ENCODE assay signal across 1 cellular context in genomic region chr15:42605281-42605744, GRCh38.
TF ChIP-seq lines count a peak whose summit lies in the region.

No MANE protein-coding gene starts in this region.

TF ChIP-seq in GM23338, 12 proteins besides CTCF, POLR2A, EP300 and RAD21 (continued from another document):
- TF ChIP-seq, protein P1, sequence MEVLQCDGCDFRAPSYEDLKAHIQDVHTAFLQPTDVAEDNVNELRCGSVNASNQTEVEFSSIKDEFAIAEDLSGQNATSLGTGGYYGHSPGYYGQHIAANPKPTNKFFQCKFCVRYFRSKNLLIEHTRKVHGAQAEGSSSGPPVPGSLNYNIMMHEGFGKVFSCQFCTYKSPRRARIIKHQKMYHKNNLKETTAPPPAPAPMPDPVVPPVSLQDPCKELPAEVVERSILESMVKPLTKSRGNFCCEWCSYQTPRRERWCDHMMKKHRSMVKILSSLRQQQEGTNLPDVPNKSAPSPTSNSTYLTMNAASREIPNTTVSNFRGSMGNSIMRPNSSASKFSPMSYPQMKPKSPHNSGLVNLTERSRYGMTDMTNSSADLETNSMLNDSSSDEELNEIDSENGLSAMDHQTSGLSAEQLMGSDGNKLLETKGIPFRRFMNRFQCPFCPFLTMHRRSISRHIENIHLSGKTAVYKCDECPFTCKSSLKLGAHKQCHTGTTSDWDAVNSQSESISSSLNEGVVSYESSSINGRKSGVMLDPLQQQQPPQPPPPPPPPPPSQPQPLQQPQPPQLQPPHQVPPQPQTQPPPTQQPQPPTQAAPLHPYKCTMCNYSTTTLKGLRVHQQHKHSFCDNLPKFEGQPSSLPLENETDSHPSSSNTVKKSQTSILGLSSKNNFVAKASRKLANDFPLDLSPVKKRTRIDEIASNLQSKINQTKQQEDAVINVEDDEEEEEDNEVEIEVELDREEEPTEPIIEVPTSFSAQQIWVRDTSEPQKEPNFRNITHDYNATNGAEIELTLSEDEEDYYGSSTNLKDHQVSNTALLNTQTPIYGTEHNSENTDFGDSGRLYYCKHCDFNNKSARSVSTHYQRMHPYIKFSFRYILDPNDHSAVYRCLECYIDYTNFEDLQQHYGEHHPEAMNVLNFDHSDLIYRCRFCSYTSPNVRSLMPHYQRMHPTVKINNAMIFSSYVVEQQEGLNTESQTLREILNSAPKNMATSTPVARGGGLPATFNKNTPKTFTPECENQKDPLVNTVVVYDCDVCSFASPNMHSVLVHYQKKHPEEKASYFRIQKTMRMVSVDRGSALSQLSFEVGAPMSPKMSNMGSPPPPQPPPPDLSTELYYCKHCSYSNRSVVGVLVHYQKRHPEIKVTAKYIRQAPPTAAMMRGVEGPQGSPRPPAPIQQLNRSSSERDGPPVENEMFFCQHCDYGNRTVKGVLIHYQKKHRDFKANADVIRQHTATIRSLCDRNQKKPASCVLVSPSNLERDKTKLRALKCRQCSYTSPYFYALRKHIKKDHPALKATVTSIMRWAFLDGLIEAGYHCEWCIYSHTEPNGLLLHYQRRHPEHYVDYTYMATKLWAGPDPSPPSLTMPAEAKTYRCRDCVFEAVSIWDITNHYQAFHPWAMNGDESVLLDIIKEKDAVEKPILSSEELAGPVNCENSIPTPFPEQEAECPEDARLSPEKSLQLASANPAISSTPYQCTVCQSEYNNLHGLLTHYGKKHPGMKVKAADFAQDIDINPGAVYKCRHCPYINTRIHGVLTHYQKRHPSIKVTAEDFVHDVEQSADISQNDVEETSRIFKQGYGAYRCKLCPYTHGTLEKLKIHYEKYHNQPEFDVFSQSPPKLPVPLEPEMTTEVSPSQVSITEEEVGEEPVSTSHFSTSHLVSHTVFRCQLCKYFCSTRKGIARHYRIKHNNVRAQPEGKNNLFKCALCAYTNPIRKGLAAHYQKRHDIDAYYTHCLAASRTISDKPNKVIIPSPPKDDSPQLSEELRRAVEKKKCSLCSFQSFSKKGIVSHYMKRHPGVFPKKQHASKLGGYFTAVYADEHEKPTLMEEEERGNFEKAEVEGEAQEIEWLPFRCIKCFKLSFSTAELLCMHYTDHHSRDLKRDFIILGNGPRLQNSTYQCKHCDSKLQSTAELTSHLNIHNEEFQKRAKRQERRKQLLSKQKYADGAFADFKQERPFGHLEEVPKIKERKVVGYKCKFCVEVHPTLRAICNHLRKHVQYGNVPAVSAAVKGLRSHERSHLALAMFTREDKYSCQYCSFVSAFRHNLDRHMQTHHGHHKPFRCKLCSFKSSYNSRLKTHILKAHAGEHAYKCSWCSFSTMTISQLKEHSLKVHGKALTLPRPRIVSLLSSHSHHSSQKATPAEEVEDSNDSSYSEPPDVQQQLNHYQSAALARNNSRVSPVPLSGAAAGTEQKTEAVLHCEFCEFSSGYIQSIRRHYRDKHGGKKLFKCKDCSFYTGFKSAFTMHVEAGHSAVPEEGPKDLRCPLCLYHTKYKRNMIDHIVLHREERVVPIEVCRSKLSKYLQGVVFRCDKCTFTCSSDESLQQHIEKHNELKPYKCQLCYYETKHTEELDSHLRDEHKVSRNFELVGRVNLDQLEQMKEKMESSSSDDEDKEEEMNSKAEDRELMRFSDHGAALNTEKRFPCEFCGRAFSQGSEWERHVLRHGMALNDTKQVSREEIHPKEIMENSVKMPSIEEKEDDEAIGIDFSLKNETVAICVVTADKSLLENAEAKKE (CRISPR knock-in tag; IDR thresholded peaks at IDR 0.05), result no peak
- TF ChIP-seq STAT1 (IDR thresholded peaks at IDR 0.05; ENCODE audit: unreplicated experiment), result no peak
- no peak for TF ChIP-seq POLR2AphosphoS5 (IDR thresholded peaks at IDR 0.05; ENCODE audit: low read depth)
